Comparison of ENCODE assay signal across 8 cellular contexts in the genomic region with DNA sequence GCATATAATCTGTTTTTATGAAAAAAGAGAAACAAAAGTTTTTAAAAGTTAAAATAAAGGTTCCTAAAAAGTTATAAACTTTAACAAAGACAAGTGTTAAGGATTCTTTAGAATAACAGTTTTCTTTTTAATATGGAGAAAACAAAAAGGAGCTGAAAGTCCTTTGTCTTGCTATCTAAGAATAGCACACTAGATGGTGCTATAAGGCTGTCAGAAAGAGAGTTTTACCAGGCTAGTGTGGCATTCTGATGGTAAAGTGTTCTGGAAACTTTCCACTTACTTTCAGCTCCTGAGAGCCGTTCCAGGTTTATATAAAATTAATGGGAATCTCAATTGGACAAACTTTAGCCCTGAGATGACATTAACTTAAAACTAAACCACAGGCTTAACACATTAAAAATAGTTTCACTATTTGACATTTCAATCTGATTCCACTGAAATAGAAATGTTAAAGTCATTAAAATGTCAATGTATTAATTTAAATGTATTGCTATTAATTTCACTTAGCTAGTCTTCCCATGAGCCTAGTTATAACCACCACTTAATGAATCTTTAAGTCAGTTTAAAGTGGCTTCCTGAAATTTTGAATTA. TPM values are rescaled to one million over a fixed set of nuclear protein-coding genes. Genes with fewer than 3 reads are reported as not detected.
DNase-seq lines count a peak whose midpoint lies in the region; ATAC-seq and TF ChIP-seq lines count a peak whose summit lies in the region.

No MANE protein-coding gene starts in this region.

- WGBS in thyroid gland, 2 donors = 2% methylated on average over 1 of the region's 1 CpG

- intact Hi-C loops in thyroid gland (cut with DNase I) = loop anchor here (10.0 kb wide), 2 partner anchors 251 to 461 kb away; no protein-coding TSS in a partner anchor

- no peak overlapping the region for H3K27ac ChIP-seq in thyroid gland

- H3K36me3 ChIP-seq in thyroid gland = no peaks in the 10 kb centered on the region

- TF ChIP-seq POLR2A in thyroid gland (IDR thresholded peaks at IDR 0.05) = no peak

- H3K27me3 ChIP-seq in thyroid gland = no peaks in the 10 kb centered on the region

- H3K4me1 ChIP-seq in thyroid gland = peaks cover 5% of the 10 kb centered on the region in 2 donors

- ATAC-seq in HG02610 (IDR thresholded peaks at IDR 0.05; ENCODE audit: unreplicated experiment) (no peak), HG03521 (IDR thresholded peaks at IDR 0.05; ENCODE audit: unreplicated experiment) (no peak)

- TF ChIP-seq CTCF in WI38 (IDR thresholded peaks at IDR 0.05; ENCODE audit: low read depth, low read length) (peak; percentile 43; the same call in 1 of the 2 replicates), thyroid gland (IDR thresholded peaks at IDR 0.05) (peak; percentile 19 to 81 (median 66))

- H3K9me3 ChIP-seq in thyroid gland = no peaks in the 10 kb centered on the region

- no peak overlapping the region for H3K4me3 ChIP-seq in WI38 (ENCODE audit: low read depth, low read length)
- no peak overlapping the region for H3K4me3 ChIP-seq in thyroid gland (replicated peaks in 1 of 3)

- DNase-seq in NCI-H2196 (lab: John Stamatoyannopoulos, UW; ENCODE audit: unreplicated experiment) (peak; percentile 19), NCI-H2196 treated with DMSO at 0.1 percent for 48 hours (lab: John Stamatoyannopoulos, UW; ENCODE audit: unreplicated experiment) (no peak), NCI-H1092 treated with DMSO at 0.1 percent for 48 hours (lab: John Stamatoyannopoulos, UW) (peak; percentile 4), iPS-NIHi11 (ENCODE audit: low spot score) (peak; percentile 59), thyroid gland (no peak)

RNA-seq across cellular contexts. Expression of a gene that starts 3.7 kb away (rescaled TPM):
- total RNA-seq in thyroid gland = 1 to 10 TPM in 2 of 4 donors, under 1 TPM in 2; 0.63 to 1.8 (median 1.0) TPM

RNA-seq across cellular contexts. Expression of a gene that starts 4.0 kb away (rescaled TPM):
- 10 to 100 TPM in 2 of 4 donors, 1 to 10 TPM in 2; 8.7 to 12.9 (median 9.6) TPM for total RNA-seq in thyroid gland

Comparison
In these comparisons a context has a peak if more than half of its experiments do, and no peak if none do; other contexts are left out.
1. DNase-seq: peak in NCI-H2196 (single experiment), NCI-H1092 treated with DMSO at 0.1 percent for 48 hours (single experiment) and iPS-NIHi11 (single experiment); none in NCI-H2196 treated with DMSO at 0.1 percent for 48 hours (single experiment) and thyroid gland (0 of 2).